Comparison of ENCODE assay signal across 11 cellular contexts in genomic region chr19:40740747-40741146, GRCh38. TPM values are rescaled to one million over a fixed set of nuclear protein-coding genes. Genes with fewer than 3 reads are reported as not detected.
A peak's percentile ranks its signal among the peaks of the same experiment; 100 is the strongest.
DNase-seq lines count a peak whose midpoint lies in the region; ATAC-seq and TF ChIP-seq lines count a peak whose summit lies in the region.
"Had no signal": no experiment of that assay in that cellular context is flagged by ENCODE, and none has a peak within 500 bp of the region (broad histone marks: within the 10 kb centered on the region; RNA-seq: fewer than 3 reads in every experiment).

No MANE protein-coding gene starts in this region.

- no peaks in the 10 kb centered on the region for H3K27me3 ChIP-seq in left ventricle myocardium inferior (ENCODE audit: low read depth)
- no peaks in the 10 kb centered on the region for H3K27me3 ChIP-seq in sigmoid colon
- H3K27me3 ChIP-seq: spleen had no signal

- H3K27ac Mint-ChIP-seq in brain: peak overlapping the region; percentile 50 to 91 (median 83)

- H3K27me3 Mint-ChIP-seq in brain: no peaks in the 10 kb centered on the region

- DNase-seq in C1 segment of cervical spinal cord (lab: John Stamatoyannopoulos, UW): peak in 9 of 14 donors; percentile 8 to 73 (median 40)
- peak; percentile 52 for DNase-seq in left ventricle myocardium inferior
- DNase-seq in sigmoid colon: peak; percentile 87
- DNase-seq in kidney tubule cell (ENCODE audit: low spot score): no peak
- DNase-seq in NCI-H2196 treated with DMSO at 0.1 percent for 48 hours (lab: John Stamatoyannopoulos, UW; ENCODE audit: unreplicated experiment): no peak
- DNase-seq in NCI-H510A treated with DMSO at 0.1 percent for 48 hours (lab: John Stamatoyannopoulos, UW): no peak
- DNase-seq: spleen; stimulated activated naive CD4-positive, alpha-beta T cell had no signal

- no peak for ATAC-seq in HG02885 (IDR thresholded peaks at IDR 0.05; ENCODE audit: poor library complexity, unreplicated experiment)

- no peak overlapping the region for H3K4me3 ChIP-seq in left ventricle myocardium inferior
- no peak overlapping the region for H3K4me3 ChIP-seq in sigmoid colon
- H3K4me3 ChIP-seq: spleen had no signal

- H3K36me3 Mint-ChIP-seq in brain: peaks cover 23% of the 10 kb centered on the region

- H3K9me3 Mint-ChIP-seq in brain: no peaks in the 10 kb centered on the region

- peak overlapping the region in 1 of 5 experiments; percentile 36 for H3K4me3 Mint-ChIP-seq in brain

- H3K9me3 ChIP-seq in left ventricle myocardium inferior (replicated peaks) (no peaks in the 10 kb centered on the region), sigmoid colon (no peaks in the 10 kb centered on the region)
- H3K9me3 ChIP-seq: spleen had no signal

- no peak for TF ChIP-seq EP300 in sigmoid colon (IDR thresholded peaks at IDR 0.05)

- H3K36me3 ChIP-seq in left ventricle myocardium inferior (peaks cover 43% of the 10 kb centered on the region), sigmoid colon (peaks cover 17 to 47% (median 35%) of the 10 kb centered on the region in 4 donors)

- TF ChIP-seq POLR2A in sigmoid colon (IDR thresholded peaks at IDR 0.05): no peak

- intact Hi-C loops in left ventricle myocardium inferior (cut with micrococcal nuclease): no loop called here
- intact Hi-C loops in sigmoid colon (cut with DNase I): no loop called here

- H3K27ac ChIP-seq in left ventricle myocardium inferior (replicated peaks): peak overlapping the region; percentile 75
- peak overlapping the region; percentile 45 to 67 (median 56) for H3K27ac ChIP-seq in sigmoid colon

- H3K4me1 ChIP-seq in left ventricle myocardium inferior (peaks cover 46% of the 10 kb centered on the region), sigmoid colon (peaks cover 0 to 16% (median 0%) of the 10 kb centered on the region in 4 donors)

- H3K4me1 Mint-ChIP-seq in brain: no peaks in the 10 kb centered on the region

- no peak for TF ChIP-seq CTCF in brain (conservative IDR thresholded peaks at IDR 0.05)
- no peak for TF ChIP-seq CTCF in left ventricle myocardium inferior (IDR thresholded peaks at IDR 0.05; ENCODE audit: borderline replicate concordance)
- TF ChIP-seq CTCF in sigmoid colon (IDR thresholded peaks at IDR 0.05): no peak

- WGBS in sigmoid colon, 2 donors: 71 to 75% methylated on average over 6 of the region's 6 CpGs

RNA-seq across cellular contexts. Expression of gene ACTMAP, which starts 9.5 kb away (rescaled TPM):
- polyA plus RNA-seq in brain (ENCODE audit: insufficient read depth, low read depth, low replicate concordance): 20.5 TPM
- total RNA-seq in left ventricle myocardium inferior: 7.4 TPM
- total RNA-seq in sigmoid colon: 1 to 10 TPM; 1.8 to 5.3 (median 3.0) TPM
- 10 to 100 TPM in 1 of 3 donors, 1 to 10 TPM in 2; 6.0 to 11.0 (median 6.6) TPM for polyA plus RNA-seq in sigmoid colon

RNA-seq across cellular contexts. Expression of gene SNRPA, which starts 10.3 kb away (rescaled TPM):
- polyA plus RNA-seq in brain (ENCODE audit: insufficient read depth, low read depth, low replicate concordance): 96.2 TPM
- total RNA-seq in left ventricle myocardium inferior: 27.9 TPM
- 10 to 100 TPM; 43.2 to 60.1 (median 54.0) TPM for total RNA-seq in sigmoid colon
- 10 to 100 TPM; 19.2 to 76.1 (median 37.2) TPM for polyA plus RNA-seq in sigmoid colon

RNA-seq across cellular contexts. Expression of gene ITPKC, which starts 23.8 kb away (rescaled TPM):
- polyA plus RNA-seq in brain (ENCODE audit: insufficient read depth, low read depth, low replicate concordance) (9.1 TPM), sigmoid colon (10 to 100 TPM; 17.4 to 27.0 (median 25.9) TPM)
- total RNA-seq in left ventricle myocardium inferior (9.8 TPM), sigmoid colon (10 to 100 TPM; 17.7 to 39.6 (median 23.1) TPM)

RNA-seq across cellular contexts. Expression of gene COQ8B, which starts 24.1 kb away (rescaled TPM):
- polyA plus RNA-seq in brain (ENCODE audit: insufficient read depth, low read depth, low replicate concordance): 36.4 TPM
- 24.0 TPM for total RNA-seq in left ventricle myocardium inferior
- total RNA-seq in sigmoid colon: 10 to 100 TPM; 33.2 to 59.3 (median 39.2) TPM
- 10 to 100 TPM; 24.7 to 54.4 (median 27.0) TPM for polyA plus RNA-seq in sigmoid colon

RNA-seq across cellular contexts. Expression of gene MIA, which starts 34.6 kb away (rescaled TPM):
- not detected for polyA plus RNA-seq in brain (ENCODE audit: insufficient read depth, low read depth, low replicate concordance)
- total RNA-seq in left ventricle myocardium inferior: not detected
- total RNA-seq in sigmoid colon: 10 to 100 TPM in 3 of 4 donors, 1 to 10 TPM in 1; 9.1 to 19.1 (median 15.7) TPM
- 10 to 100 TPM in 1 of 3 donors, 1 to 10 TPM in 1, not detected in 1; 2.1 to 11.3 TPM for polyA plus RNA-seq in sigmoid colon
- total RNA-seq: NCI-H460 had no signal

Comparison
In these comparisons a context has a peak if more than half of its experiments do, and no peak if none do; other contexts are left out.
1. DNase-seq: peak in C1 segment of cervical spinal cord (9 of 14), left ventricle myocardium inferior (single experiment) and sigmoid colon (single experiment); none in kidney tubule cell (single experiment), NCI-H2196 treated with DMSO at 0.1 percent for 48 hours (single experiment) and NCI-H510A treated with DMSO at 0.1 percent for 48 hours (single experiment).